1 cellular context compared by ENCODE assay signal in genomic region chr2:64260817-64261216, GRCh38.
TF ChIP-seq lines count a peak whose summit lies in the region.

No MANE protein-coding gene starts in this region.

TF ChIP-seq in GM12878, 131 proteins besides CTCF, POLR2A, EP300 and RAD21 (continued from another document and continues in another):
- TF ChIP-seq, protein P1, sequence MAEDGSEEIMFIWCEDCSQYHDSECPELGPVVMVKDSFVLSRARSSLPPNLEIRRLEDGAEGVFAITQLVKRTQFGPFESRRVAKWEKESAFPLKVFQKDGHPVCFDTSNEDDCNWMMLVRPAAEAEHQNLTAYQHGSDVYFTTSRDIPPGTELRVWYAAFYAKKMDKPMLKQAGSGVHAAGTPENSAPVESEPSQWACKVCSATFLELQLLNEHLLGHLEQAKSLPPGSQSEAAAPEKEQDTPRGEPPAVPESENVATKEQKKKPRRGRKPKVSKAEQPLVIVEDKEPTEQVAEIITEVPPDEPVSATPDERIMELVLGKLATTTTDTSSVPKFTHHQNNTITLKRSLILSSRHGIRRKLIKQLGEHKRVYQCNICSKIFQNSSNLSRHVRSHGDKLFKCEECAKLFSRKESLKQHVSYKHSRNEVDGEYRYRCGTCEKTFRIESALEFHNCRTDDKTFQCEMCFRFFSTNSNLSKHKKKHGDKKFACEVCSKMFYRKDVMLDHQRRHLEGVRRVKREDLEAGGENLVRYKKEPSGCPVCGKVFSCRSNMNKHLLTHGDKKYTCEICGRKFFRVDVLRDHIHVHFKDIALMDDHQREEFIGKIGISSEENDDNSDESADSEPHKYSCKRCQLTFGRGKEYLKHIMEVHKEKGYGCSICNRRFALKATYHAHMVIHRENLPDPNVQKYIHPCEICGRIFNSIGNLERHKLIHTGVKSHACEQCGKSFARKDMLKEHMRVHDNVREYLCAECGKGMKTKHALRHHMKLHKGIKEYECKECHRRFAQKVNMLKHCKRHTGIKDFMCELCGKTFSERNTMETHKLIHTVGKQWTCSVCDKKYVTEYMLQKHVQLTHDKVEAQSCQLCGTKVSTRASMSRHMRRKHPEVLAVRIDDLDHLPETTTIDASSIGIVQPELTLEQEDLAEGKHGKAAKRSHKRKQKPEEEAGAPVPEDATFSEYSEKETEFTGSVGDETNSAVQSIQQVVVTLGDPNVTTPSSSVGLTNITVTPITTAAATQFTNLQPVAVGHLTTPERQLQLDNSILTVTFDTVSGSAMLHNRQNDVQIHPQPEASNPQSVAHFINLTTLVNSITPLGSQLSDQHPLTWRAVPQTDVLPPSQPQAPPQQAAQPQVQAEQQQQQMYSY (CRISPR knock-in tag; IDR thresholded peaks at IDR 0.05), result no peak
- TF ChIP-seq KLF5 (IDR thresholded peaks at IDR 0.05; ENCODE audit: partially characterized antibody) (no peak), PKNOX1 (IDR thresholded peaks at IDR 0.05) (peak; percentile 89), CBFB (IDR thresholded peaks at IDR 0.05; ENCODE audit: low read depth) (no peak), CBX5 (IDR thresholded peaks at IDR 0.05; ENCODE audit: low read depth) (peak; percentile 22; the same call in 1 of the 2 replicates), CBX3 (IDR thresholded peaks at IDR 0.05; ENCODE audit: borderline replicate concordance, low read depth) (no peak), CREM (IDR thresholded peaks at IDR 0.05; ENCODE audit: low read depth) (0 out of 2 replicates have a peak, but pooled peaks have one; percentile 29), SP1 (IDR thresholded peaks at IDR 0.05; ENCODE audit: low read depth, low read length) (no peak), ZNF687 (IDR thresholded peaks at IDR 0.05) (peak; percentile 59; the same call in 1 of the 2 replicates), SPI1 (IDR thresholded peaks at IDR 0.05; ENCODE audit: borderline replicate concordance, insufficient read depth, low read depth, low read length) (peak; percentile 99), MXI1 (IDR thresholded peaks at IDR 0.05; ENCODE audit: low read depth, low read length) (no peak; the same call in 1 of the 2 replicates), SMAD1 (IDR thresholded peaks at IDR 0.05; ENCODE audit: low read depth, partially characterized antibody) (no peak), BCL11A (IDR thresholded peaks at IDR 0.05; ENCODE audit: low read depth, low read length) (0 out of 2 replicates have a peak, but pooled peaks have one; percentile 42), KDM1A (IDR thresholded peaks at IDR 0.05; ENCODE audit: borderline replicate concordance) (no peak), ETV6 (conservative IDR thresholded peaks at IDR 0.05 in 1 of 2, IDR thresholded peaks at IDR 0.05 in 1 of 2; ENCODE audit: borderline replicate concordance in 1 of 2, low read depth in 1 of 2) (peak in 1 of 2 experiments; percentile 88; a peak in 1 of 4 replicates), CHD4 (IDR thresholded peaks at IDR 0.05) (no peak), MEF2A (IDR thresholded peaks at IDR 0.05; ENCODE audit: insufficient read depth, low read depth, low read length) (no peak), BMI1 (IDR thresholded peaks at IDR 0.05; ENCODE audit: borderline replicate concordance) (peak; percentile 30; the same call in 1 of the 2 replicates), NR2F1 (conservative IDR thresholded peaks at IDR 0.05) (peak; percentile 90), ASH2L (IDR thresholded peaks at IDR 0.05; ENCODE audit: borderline replicate concordance, low read depth) (no peak), FOXK2 (IDR thresholded peaks at IDR 0.05) (no peak), ZBED1 (IDR thresholded peaks at IDR 0.05; ENCODE audit: borderline replicate concordance) (no peak), PBX3 (IDR thresholded peaks at IDR 0.05; ENCODE audit: insufficient replicate concordance, low read depth, low read length) (peak; percentile 70), RAD51 (IDR thresholded peaks at IDR 0.05) (peak; percentile 16; the same call in 1 of the 2 replicates), RELA (IDR thresholded peaks at IDR 0.05; ENCODE audit: borderline replicate concordance, partially characterized antibody) (no peak), ZSCAN29 (IDR thresholded peaks at IDR 0.05) (no peak), RCOR1 (conservative IDR thresholded peaks at IDR 0.05; ENCODE audit: low read depth, low read length) (no peak), IKZF2 (IDR thresholded peaks at IDR 0.05) (peak; percentile 94 to 95), ZBTB33 (IDR thresholded peaks at IDR 0.05) (no peak), CHD1 (IDR thresholded peaks at IDR 0.05; ENCODE audit: low read depth, low read length) (no peak), ATF3 (IDR thresholded peaks at IDR 0.05; ENCODE audit: borderline replicate concordance, extremely low read depth, low read depth, low read length) (no peak), TCF3 (IDR thresholded peaks at IDR 0.05; ENCODE audit: borderline replicate concordance, insufficient read depth, low read depth, low read length) (no peak), NRF1 (conservative IDR thresholded peaks at IDR 0.05; ENCODE audit: low read depth, low read length) (no peak), HDAC6 (IDR thresholded peaks at IDR 0.05; ENCODE audit: unreplicated experiment) (no peak), ZZZ3 (IDR thresholded peaks at IDR 0.05; ENCODE audit: control insufficient read depth, insufficient read length, low read depth) (no peak), ESRRA (IDR thresholded peaks at IDR 0.05; ENCODE audit: low read length) (no peak), MEF2B (IDR thresholded peaks at IDR 0.05; ENCODE audit: partially characterized antibody, poor library complexity, severe bottlenecking) (no peak), NFYA (IDR thresholded peaks at IDR 0.05; ENCODE audit: borderline replicate concordance, low read depth, low read length) (no peak), MYB (IDR thresholded peaks at IDR 0.05; ENCODE audit: borderline replicate concordance, low read depth, low read length) (no peak), MYC (IDR thresholded peaks at IDR 0.05; ENCODE audit: insufficient read depth, insufficient read length, insufficient replicate concordance, low read length, severe bottlenecking) (no peak), ZNF24 (IDR thresholded peaks at IDR 0.05) (no peak), ZNF207 (IDR thresholded peaks at IDR 0.05; ENCODE audit: borderline replicate concordance) (no peak), SMAD5 (IDR thresholded peaks at IDR 0.05; ENCODE audit: low read depth) (no peak), ATF7 (IDR thresholded peaks at IDR 0.05; ENCODE audit: low read depth) (peak; percentile 48), SRF (IDR thresholded peaks at IDR 0.05; ENCODE audit: low read depth in 2 of 2, low read length in 2 of 2) (no peak)
- TF ChIP-seq, protein P2, sequence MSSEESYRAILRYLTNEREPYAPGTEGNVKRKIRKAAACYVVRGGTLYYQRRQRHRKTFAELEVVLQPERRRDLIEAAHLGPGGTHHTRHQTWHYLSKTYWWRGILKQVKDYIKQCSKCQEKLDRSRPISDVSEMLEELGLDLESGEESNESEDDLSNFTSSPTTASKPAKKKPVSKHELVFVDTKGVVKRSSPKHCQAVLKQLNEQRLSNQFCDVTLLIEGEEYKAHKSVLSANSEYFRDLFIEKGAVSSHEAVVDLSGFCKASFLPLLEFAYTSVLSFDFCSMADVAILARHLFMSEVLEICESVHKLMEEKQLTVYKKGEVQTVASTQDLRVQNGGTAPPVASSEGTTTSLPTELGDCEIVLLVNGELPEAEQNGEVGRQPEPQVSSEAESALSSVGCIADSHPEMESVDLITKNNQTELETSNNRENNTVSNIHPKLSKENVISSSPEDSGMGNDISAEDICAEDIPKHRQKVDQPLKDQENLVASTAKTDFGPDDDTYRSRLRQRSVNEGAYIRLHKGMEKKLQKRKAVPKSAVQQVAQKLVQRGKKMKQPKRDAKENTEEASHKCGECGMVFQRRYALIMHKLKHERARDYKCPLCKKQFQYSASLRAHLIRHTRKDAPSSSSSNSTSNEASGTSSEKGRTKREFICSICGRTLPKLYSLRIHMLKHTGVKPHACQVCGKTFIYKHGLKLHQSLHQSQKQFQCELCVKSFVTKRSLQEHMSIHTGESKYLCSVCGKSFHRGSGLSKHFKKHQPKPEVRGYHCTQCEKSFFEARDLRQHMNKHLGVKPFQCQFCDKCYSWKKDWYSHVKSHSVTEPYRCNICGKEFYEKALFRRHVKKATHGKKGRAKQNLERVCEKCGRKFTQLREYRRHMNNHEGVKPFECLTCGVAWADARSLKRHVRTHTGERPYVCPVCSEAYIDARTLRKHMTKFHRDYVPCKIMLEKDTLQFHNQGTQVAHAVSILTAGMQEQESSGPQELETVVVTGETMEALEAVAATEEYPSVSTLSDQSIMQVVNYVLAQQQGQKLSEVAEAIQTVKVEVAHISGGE (CRISPR knock-in tag; IDR thresholded peaks at IDR 0.05), result no peak
- TF ChIP-seq, protein P3, sequence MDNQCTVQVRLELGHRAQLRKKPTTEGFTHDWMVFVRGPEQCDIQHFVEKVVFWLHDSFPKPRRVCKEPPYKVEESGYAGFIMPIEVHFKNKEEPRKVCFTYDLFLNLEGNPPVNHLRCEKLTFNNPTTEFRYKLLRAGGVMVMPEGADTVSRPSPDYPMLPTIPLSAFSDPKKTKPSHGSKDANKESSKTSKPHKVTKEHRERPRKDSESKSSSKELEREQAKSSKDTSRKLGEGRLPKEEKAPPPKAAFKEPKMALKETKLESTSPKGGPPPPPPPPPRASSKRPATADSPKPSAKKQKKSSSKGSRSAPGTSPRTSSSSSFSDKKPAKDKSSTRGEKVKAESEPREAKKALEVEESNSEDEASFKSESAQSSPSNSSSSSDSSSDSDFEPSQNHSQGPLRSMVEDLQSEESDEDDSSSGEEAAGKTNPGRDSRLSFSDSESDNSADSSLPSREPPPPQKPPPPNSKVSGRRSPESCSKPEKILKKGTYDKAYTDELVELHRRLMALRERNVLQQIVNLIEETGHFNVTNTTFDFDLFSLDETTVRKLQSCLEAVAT (IDR thresholded peaks at IDR 0.05), result no peak; the same call in 1 of the 2 replicates
- TF ChIP-seq, protein P4, sequence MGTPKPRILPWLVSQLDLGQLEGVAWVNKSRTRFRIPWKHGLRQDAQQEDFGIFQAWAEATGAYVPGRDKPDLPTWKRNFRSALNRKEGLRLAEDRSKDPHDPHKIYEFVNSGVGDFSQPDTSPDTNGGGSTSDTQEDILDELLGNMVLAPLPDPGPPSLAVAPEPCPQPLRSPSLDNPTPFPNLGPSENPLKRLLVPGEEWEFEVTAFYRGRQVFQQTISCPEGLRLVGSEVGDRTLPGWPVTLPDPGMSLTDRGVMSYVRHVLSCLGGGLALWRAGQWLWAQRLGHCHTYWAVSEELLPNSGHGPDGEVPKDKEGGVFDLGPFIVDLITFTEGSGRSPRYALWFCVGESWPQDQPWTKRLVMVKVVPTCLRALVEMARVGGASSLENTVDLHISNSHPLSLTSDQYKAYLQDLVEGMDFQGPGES (IDR thresholded peaks at IDR 0.05), result no peak
